Comparison of ENCODE assay signal across 13 cellular contexts in the genomic region with DNA sequence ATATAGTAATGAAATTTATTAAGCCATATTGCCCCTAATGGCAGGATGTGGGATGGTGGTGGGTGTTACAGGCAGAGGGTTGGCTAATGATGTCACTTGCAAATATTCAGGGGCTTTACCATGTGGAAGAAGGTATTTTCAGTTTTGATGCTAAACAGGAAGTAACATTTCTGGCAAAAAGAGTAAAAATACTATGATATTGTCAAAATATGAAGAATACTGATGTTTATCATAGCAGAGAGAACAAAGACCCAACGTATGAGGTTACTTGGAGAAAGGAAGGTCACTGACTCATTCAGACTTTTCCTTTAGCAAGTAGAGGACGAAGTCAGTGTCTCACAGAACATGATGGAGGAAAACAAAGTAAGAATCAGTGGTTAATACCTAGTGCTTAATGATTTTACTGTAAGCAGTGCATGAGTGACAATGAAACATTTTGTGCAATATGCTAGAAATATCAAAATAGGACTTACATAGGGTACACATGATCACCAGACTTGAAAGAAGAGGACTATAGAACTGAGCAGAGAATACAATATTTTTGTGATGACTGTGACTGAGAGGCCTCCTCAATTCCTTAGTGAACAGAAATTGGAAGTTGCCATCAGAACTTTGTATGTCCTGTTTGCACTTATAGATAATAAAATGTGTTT.
DNase-seq lines count a peak whose midpoint lies in the region; ATAC-seq and TF ChIP-seq lines count a peak whose summit lies in the region.
"Had no signal": no experiment of that assay in that cellular context is flagged by ENCODE, and none has a peak within 500 bp of the region (broad histone marks: within the 10 kb centered on the region; RNA-seq: fewer than 3 reads in every experiment).

No MANE protein-coding gene starts in this region.

- DNase-seq in germinal center (ENCODE audit: low spot score) (peak; percentile 11), mucosa of descending colon (no peak), NCI-H1092 (lab: John Stamatoyannopoulos, UW) (no peak), A172 (ENCODE audit: low spot score) (no peak), NCI-H187 treated with DMSO at 0.1 percent for 48 hours (lab: John Stamatoyannopoulos, UW) (no peak)
- DNase-seq: activated effector memory CD4-positive, alpha-beta T cell treated with anti-CD3 and anti-CD28 coated beads, Interleukin-2, amount 50 U/mL, for 16 hours; cortex of kidney; DMS153; H9; testis had no signal

- ATAC-seq in GM18867 (IDR thresholded peaks at IDR 0.05; ENCODE audit: unreplicated experiment) (peak; percentile 65), GM21515 (IDR thresholded peaks at IDR 0.05; ENCODE audit: unreplicated experiment) (peak; percentile 69), HG03108 (IDR thresholded peaks at IDR 0.05; ENCODE audit: unreplicated experiment) (peak; percentile 74), mucosa of descending colon (no peak)

- no peaks in the 10 kb centered on the region for H3K36me3 ChIP-seq in mucosa of descending colon (ENCODE audit: low read depth)

- no peaks in the 10 kb centered on the region for H3K9me3 ChIP-seq in mucosa of descending colon
- H3K9me3 ChIP-seq: testis had no signal

- TF ChIP-seq CTCF in mucosa of descending colon (IDR thresholded peaks at IDR 0.05): no peak

- H3K4me1 ChIP-seq in mucosa of descending colon (ENCODE audit: low read depth): no peaks in the 10 kb centered on the region
- H3K4me1 ChIP-seq: testis had no signal

- intact Hi-C loops in mucosa of descending colon (cut with DNase I, micrococcal nuclease): no loop called here

- H3K4me3 ChIP-seq in mucosa of descending colon: no peak overlapping the region
- H3K4me3 ChIP-seq: testis had no signal
